8 cellular contexts compared by ENCODE assay signal in genomic region chr6:18595774-18596528, GRCh38.
A peak's percentile ranks its signal among the peaks of the same experiment; 100 is the strongest.
DNase-seq lines count a peak whose midpoint lies in the region; ATAC-seq and TF ChIP-seq lines count a peak whose summit lies in the region.

No MANE protein-coding gene starts in this region.

- H3K4me1 Mint-ChIP-seq in activated CD8-positive, alpha-beta T cell treated with anti-CD3 and anti-CD28 coated beads, Interleukin-2, amount 10 ng/mL, durations not matched to agents 7 days and 5 days (ENCODE audit: low read depth) = no peaks in the 10 kb centered on the region
- peaks cover 12% of the 10 kb centered on the region for H3K4me1 Mint-ChIP-seq in nephron
- peaks cover 22% of the 10 kb centered on the region for H3K4me1 Mint-ChIP-seq in type B pancreatic cell (ENCODE audit: unreplicated experiment)

- no peaks in the 10 kb centered on the region for H3K36me3 Mint-ChIP-seq in activated CD8-positive, alpha-beta T cell treated with anti-CD3 and anti-CD28 coated beads, Interleukin-2, amount 10 ng/mL, durations not matched to agents 7 days and 5 days (ENCODE audit: low read depth)
- H3K36me3 Mint-ChIP-seq in nephron (ENCODE audit: low read depth) (no peaks in the 10 kb centered on the region), type B pancreatic cell (no peaks in the 10 kb centered on the region)

- TF ChIP-seq CTCF in fibroblast of mammary gland (conservative IDR thresholded peaks at IDR 0.05; ENCODE audit: control insufficient read depth, insufficient read depth, low read depth, low read length) (peak; percentile 98), nephron (IDR thresholded peaks at IDR 0.05; ENCODE audit: unreplicated experiment in 3 of 3) (peak; percentile 89 to 95 (median 91)), type B pancreatic cell (conservative IDR thresholded peaks at IDR 0.05) (peak; percentile 97)

- CTCF ChIA-PET in activated CD8-positive, alpha-beta T cell treated with anti-CD3 and anti-CD28 coated beads, Interleukin-2, amount 10 ng/mL, durations not matched to agents 7 days and 5 days (lab: Charles Lee) = interaction anchor here (0.7 to 1.9 kb wide), 4 partner anchors 10 to 1054 kb away, joined by 3 to 10 read pairs (median 4); no protein-coding TSS in a partner anchor

- H3K4me3 Mint-ChIP-seq in activated CD8-positive, alpha-beta T cell treated with anti-CD3 and anti-CD28 coated beads, Interleukin-2, amount 10 ng/mL, durations not matched to agents 7 days and 5 days = no peak overlapping the region
- no peak overlapping the region for H3K4me3 Mint-ChIP-seq in nephron
- no peak overlapping the region for H3K4me3 Mint-ChIP-seq in type B pancreatic cell

- no peaks in the 10 kb centered on the region for H3K9me3 Mint-ChIP-seq in activated CD8-positive, alpha-beta T cell treated with anti-CD3 and anti-CD28 coated beads, Interleukin-2, amount 10 ng/mL, durations not matched to agents 7 days and 5 days (ENCODE audit: insufficient read depth)
- no peaks in the 10 kb centered on the region for H3K9me3 Mint-ChIP-seq in nephron
- H3K9me3 Mint-ChIP-seq in type B pancreatic cell = no peaks in the 10 kb centered on the region

- peaks cover 1% of the 10 kb centered on the region for H3K27me3 Mint-ChIP-seq in activated CD8-positive, alpha-beta T cell treated with anti-CD3 and anti-CD28 coated beads, Interleukin-2, amount 10 ng/mL, durations not matched to agents 7 days and 5 days (ENCODE audit: low read depth)
- H3K27me3 Mint-ChIP-seq in nephron (ENCODE audit: low read depth) (peaks cover 6% of the 10 kb centered on the region), type B pancreatic cell (peaks cover 14% of the 10 kb centered on the region)

- POLR2A ChIA-PET in activated CD8-positive, alpha-beta T cell treated with anti-CD3 and anti-CD28 coated beads, Interleukin-2, amount 10 ng/mL, durations not matched to agents 7 days and 5 days (lab: Charles Lee) = interaction anchor here (1.0 kb wide), 1 partner anchor 1464 kb away, joined by 3 read pairs; no protein-coding TSS in a partner anchor

- ATAC-seq in HG03342 (IDR thresholded peaks at IDR 0.05; ENCODE audit: unreplicated experiment) = peak; percentile 85
- ATAC-seq in activated CD8-positive, alpha-beta T cell treated with anti-CD3 and anti-CD28 coated beads, Interleukin-2, amount 10 ng/mL, durations not matched to agents 7 days and 5 days = no peak

- no peak overlapping the region for H3K27ac Mint-ChIP-seq in activated CD8-positive, alpha-beta T cell treated with anti-CD3 and anti-CD28 coated beads, Interleukin-2, amount 10 ng/mL, durations not matched to agents 7 days and 5 days
- peak overlapping the region in 1 of 3 experiments; percentile 41 for H3K27ac Mint-ChIP-seq in nephron
- no peak overlapping the region for H3K27ac Mint-ChIP-seq in type B pancreatic cell

- H3K4me3 ChIP-seq in fibroblast of mammary gland (ENCODE audit: control insufficient read depth, low read depth, low read length) = no peak overlapping the region

- DNase-seq in COR-L47 (lab: John Stamatoyannopoulos, UW) = peak; percentile 59
- DNase-seq in GM19238 (ENCODE audit: insufficient read length, low spot score) = peak; percentile 23
- DNase-seq in NCI-H345 treated with DMSO at 0.1 percent for 48 hours (lab: John Stamatoyannopoulos, UW; ENCODE audit: unreplicated experiment) = peak; percentile 25
- peak; percentile 56 for DNase-seq in activated CD8-positive, alpha-beta T cell treated with anti-CD3 and anti-CD28 coated beads, Interleukin-2, amount 10 ng/mL, durations not matched to agents 7 days and 5 days
- peak; percentile 72 for DNase-seq in fibroblast of mammary gland (ENCODE audit: low read depth)
- DNase-seq in type B pancreatic cell (ENCODE audit: extremely low spot score, unreplicated experiment) = peak; percentile 72
